23 cellular contexts compared by ENCODE assay signal in the genomic region with DNA sequence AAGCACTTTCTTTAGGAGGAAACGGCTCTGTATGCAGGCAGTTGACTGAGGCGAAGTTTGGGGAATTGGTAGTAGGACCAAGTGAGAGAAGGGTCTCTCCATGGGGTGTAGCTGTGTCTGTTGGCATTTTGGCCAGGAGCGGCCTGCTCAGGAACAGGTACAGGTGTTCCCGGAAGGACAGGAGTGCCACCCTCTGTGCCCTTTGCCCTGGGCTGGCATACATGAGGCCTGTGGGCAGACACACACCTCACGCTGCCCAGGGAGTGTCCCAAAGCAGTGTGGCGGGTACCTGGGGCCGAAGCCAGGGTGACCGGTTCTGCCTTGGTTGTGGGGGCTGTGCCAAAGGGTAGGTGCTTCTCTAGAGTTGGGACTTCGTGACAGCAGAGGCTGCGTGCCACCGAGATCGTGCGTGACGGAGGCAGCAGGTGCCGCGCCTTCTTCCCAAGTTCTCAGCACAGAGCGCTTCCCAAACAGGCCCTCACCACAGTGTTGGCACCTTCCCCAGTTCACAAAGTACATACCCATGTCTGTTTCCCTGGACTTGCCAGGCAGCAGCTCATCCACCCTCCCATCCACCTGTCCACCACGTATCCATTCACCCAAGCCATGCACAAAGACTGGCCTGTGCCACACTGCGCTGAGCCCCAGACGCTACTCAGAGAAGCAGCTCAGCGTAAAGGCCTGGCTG. TPM values are rescaled to one million over a fixed set of nuclear protein-coding genes. Genes with fewer than 3 reads are reported as not detected.
DNase-seq lines count a peak whose midpoint lies in the region; FAIRE-seq and TF ChIP-seq lines count a peak whose summit lies in the region.
"Had no signal": no experiment of that assay in that cellular context is flagged by ENCODE, and none has a peak within 500 bp of the region (broad histone marks: within the 10 kb centered on the region; RNA-seq: fewer than 3 reads in every experiment).

No MANE protein-coding gene starts in this region.

- BruUV-seq in mammary epithelial cell (replicated peaks; lab: Mats Ljungman, UMichigan) = no TSS peak

- H3K27me3 Mint-ChIP-seq in glutamatergic neuron (ENCODE audit: unreplicated experiment) = no peaks in the 10 kb centered on the region
- H3K27me3 Mint-ChIP-seq: CD4-positive, alpha-beta memory T cell had no signal

- H2AFZ ChIP-seq in mammary epithelial cell (ENCODE audit: low read depth, low read length) = no peak overlapping the region

- TF ChIP-seq CTCF in mammary epithelial cell (conservative IDR thresholded peaks at IDR 0.05 in 1 of 2, IDR thresholded peaks at IDR 0.05 in 1 of 2; ENCODE audit: extremely low read depth in 1 of 2, insufficient read depth in 1 of 2, low read depth in 1 of 2, low read length in 2 of 2) = no peak
- TF ChIP-seq CTCF in glutamatergic neuron (IDR thresholded peaks at IDR 0.05; ENCODE audit: partially characterized antibody, unreplicated experiment) = no peak

- CTCF ChIA-PET in mammary epithelial cell (lab: Charles Lee; ENCODE audit: low non-redundant PET) = no interaction called here

- no peak for FAIRE-seq in small intestine (lab: Jason Lieb, UNC)
- no peak for FAIRE-seq in GM12891 (lab: Jason Lieb, UNC)
- FAIRE-seq: A549, GM12878 had no signal

- H3K9ac ChIP-seq in duodenal mucosa (ENCODE audit: low read depth in 1 of 2, low read length in 2 of 2) = peak overlapping the region; percentile 25 to 41
- peak overlapping the region; percentile 52 to 60 for H3K9ac ChIP-seq in mucosa of rectum (ENCODE audit: low read depth in 1 of 2, low read length in 2 of 2)
- H3K9ac ChIP-seq in mammary epithelial cell (ENCODE audit: insufficient read depth, low read length) = no peak overlapping the region
- H3K9ac ChIP-seq: KMS-11 had no signal

- TF ChIP-seq POLR2A in GM12891 (IDR thresholded peaks at IDR 0.05; ENCODE audit: low read depth, low read length) = no peak

- 32 to 65% (median 46%) methylated on average over 21 of the region's 21 CpGs for WGBS in small intestine, 3 donors
- 91% methylated on average over 15 of the region's 21 CpGs for WGBS in mammary epithelial cell (ENCODE audit: low coverage, missing lambda C conversion rate)

- no peak overlapping the region for H3K27ac Mint-ChIP-seq in glutamatergic neuron (ENCODE audit: unreplicated experiment)
- H3K27ac Mint-ChIP-seq: CD4-positive, alpha-beta memory T cell had no signal

- in situ Hi-C loops in mammary epithelial cell (cut with MboI; ENCODE audit: low sequenced_read_pairs in 2 of 2) = no loop called here

- peak; percentile 35 for DNase-seq in H7
- DNase-seq in small intestine = peak; percentile 93
- no peak for DNase-seq in mammary epithelial cell
- no peak for DNase-seq in glomerular visceral epithelial cell (ENCODE audit: extremely low spot score)
- DNase-seq in glutamatergic neuron = no peak
- DNase-seq in GM12891 (ENCODE audit: insufficient read length, low spot score) = no peak
- DNase-seq: CD4-positive, alpha-beta memory T cell; DMS153; GF-D8; GOT3; MV-4-11; NCI-H1417; NCI-H187; NCI-H2107; NCI-H2227 treated with DMSO at 0.1 percent for 48 hours; NCI-H510A treated with DMSO at 0.1 percent for 48 hours; NCI-H82; RPMI8226 had no signal

- intact Hi-C loops in mammary epithelial cell (cut with micrococcal nuclease) = no loop called here

- H3K27me3 ChIP-seq in H7 (ENCODE audit: control insufficient read depth, insufficient read depth, low read length) (no peaks in the 10 kb centered on the region), duodenal mucosa (ENCODE audit: control insufficient read depth in 1 of 2, insufficient read depth in 2 of 2, low read length in 2 of 2) (no peaks in the 10 kb centered on the region), mucosa of rectum (ENCODE audit: control insufficient read depth in 2 of 2, insufficient read depth in 2 of 2, low read length in 2 of 2) (no peaks in the 10 kb centered on the region), small intestine (ENCODE audit: control insufficient read depth in 2 of 2, insufficient read depth in 2 of 2, low read length in 2 of 2) (no peaks in the 10 kb centered on the region), mammary epithelial cell (ENCODE audit: insufficient read depth, low read length) (no peaks in the 10 kb centered on the region)

- no peaks in the 10 kb centered on the region for H3K79me2 ChIP-seq in mammary epithelial cell (ENCODE audit: insufficient read depth, low read length)

- no peaks in the 10 kb centered on the region for H3K9me3 ChIP-seq in duodenal mucosa (ENCODE audit: control insufficient read depth in 1 of 2, low read length in 2 of 2)
- no peaks in the 10 kb centered on the region for H3K9me3 ChIP-seq in mucosa of rectum (ENCODE audit: control insufficient read depth in 2 of 2, low read length in 2 of 2)
- no peaks in the 10 kb centered on the region for H3K9me3 ChIP-seq in small intestine (ENCODE audit: control insufficient read depth, low read depth)
- H3K9me3 ChIP-seq in mammary epithelial cell (replicated peaks; ENCODE audit: insufficient read depth, low read length) = no peaks in the 10 kb centered on the region
- H3K9me3 ChIP-seq: A549 had no signal

- H3K4me1 ChIP-seq in duodenal mucosa (ENCODE audit: control insufficient read depth in 1 of 2, insufficient read depth in 2 of 2, low read length in 2 of 2) = peaks cover 12 to 16% of the 10 kb centered on the region in 2 donors
- peaks cover 9 to 15% of the 10 kb centered on the region in 2 donors for H3K4me1 ChIP-seq in mucosa of rectum (ENCODE audit: control insufficient read depth in 2 of 2, insufficient read depth in 2 of 2, low read length in 2 of 2)
- peaks cover 0 to 2% of the 10 kb centered on the region in 2 donors for H3K4me1 ChIP-seq in small intestine (ENCODE audit: control insufficient read depth in 2 of 2, insufficient read depth in 1 of 2, low read depth in 1 of 2, low read length in 1 of 2)
- no peaks in the 10 kb centered on the region for H3K4me1 ChIP-seq in mammary epithelial cell (ENCODE audit: insufficient read depth, low read length)
- H3K4me1 ChIP-seq: A549 had no signal

- dilution Hi-C loops in mammary epithelial cell (cut with HindIII; ENCODE audit: low sequenced_read_pairs) = loop anchor here (5.0 kb wide), 3 partner anchors 56 to 96 kb away; partner anchors contain the start of gene TUBB3

- no peaks in the 10 kb centered on the region for H3K36me3 ChIP-seq in H7 (replicated peaks; ENCODE audit: control insufficient read depth, insufficient read depth, low read length)
- H3K36me3 ChIP-seq in duodenal mucosa (ENCODE audit: control insufficient read depth in 1 of 2, insufficient read depth in 2 of 2, low read length in 2 of 2) = peaks cover 6 to 21% of the 10 kb centered on the region in 2 donors
- peaks cover 11 to 15% of the 10 kb centered on the region in 2 donors for H3K36me3 ChIP-seq in mucosa of rectum (ENCODE audit: control insufficient read depth in 2 of 2, insufficient read depth in 2 of 2, low read length in 2 of 2)
- H3K36me3 ChIP-seq in small intestine (ENCODE audit: control insufficient read depth in 2 of 2, insufficient read depth in 2 of 2, low read length in 2 of 2) = peaks cover 0 to 4% of the 10 kb centered on the region in 2 donors
- H3K36me3 ChIP-seq in mammary epithelial cell (ENCODE audit: insufficient read depth, low read length) = no peaks in the 10 kb centered on the region

- peaks cover 2% of the 10 kb centered on the region for H3K4me1 Mint-ChIP-seq in glutamatergic neuron (ENCODE audit: low read depth, unreplicated experiment)

- H3K4me2 ChIP-seq in mammary epithelial cell (ENCODE audit: insufficient read depth, low read depth, low read length) = no peak overlapping the region
- H3K4me2 ChIP-seq: A549, KMS-11 had no signal

- H3K27ac ChIP-seq in duodenal mucosa (ENCODE audit: low read depth, low read length) = no peak overlapping the region
- H3K27ac ChIP-seq in mucosa of rectum (ENCODE audit: low read depth in 2 of 2, low read length in 2 of 2) = peak overlapping the region; percentile 66 to 78
- peak overlapping the region; percentile 73 to 84 for H3K27ac ChIP-seq in small intestine (ENCODE audit: low read depth in 1 of 2, low read length in 1 of 2)
- H3K27ac ChIP-seq in mammary epithelial cell (ENCODE audit: insufficient read depth, low read depth, low read length) = no peak overlapping the region
- H3K27ac ChIP-seq: A549, KMS-11 had no signal

- no peaks in the 10 kb centered on the region for H3K36me3 Mint-ChIP-seq in glutamatergic neuron (ENCODE audit: unreplicated experiment)
- H3K36me3 Mint-ChIP-seq: CD4-positive, alpha-beta memory T cell had no signal

- H3K4me3 Mint-ChIP-seq in glutamatergic neuron (ENCODE audit: unreplicated experiment) = no peak overlapping the region
- H3K4me3 Mint-ChIP-seq: CD4-positive, alpha-beta memory T cell had no signal

- H3K4me3 ChIP-seq in H7 (ENCODE audit: insufficient read depth, low read depth, low read length) (no peak overlapping the region), duodenal mucosa (ENCODE audit: low read depth in 1 of 2, low read length in 2 of 2) (peak overlapping the region in 1 of 2 donors; percentile 6), mucosa of rectum (ENCODE audit: low read length in 2 of 2) (peak overlapping the region in 1 of 2 donors; percentile 40), small intestine (ENCODE audit: low read depth in 1 of 2, low read length in 2 of 2) (no peak overlapping the region), mammary epithelial cell (replicated peaks in 1 of 3; ENCODE audit: insufficient read depth in 1 of 3, low read depth in 2 of 3, low read length in 3 of 3) (no peak overlapping the region)
- H3K4me3 ChIP-seq: A549, GM12878 had no signal

- no peaks in the 10 kb centered on the region for H3K9me3 Mint-ChIP-seq in glutamatergic neuron (ENCODE audit: unreplicated experiment)
- H3K9me3 Mint-ChIP-seq: CD4-positive, alpha-beta memory T cell had no signal

- H4K20me1 ChIP-seq in mammary epithelial cell (ENCODE audit: insufficient read depth, low read length) = no peaks in the 10 kb centered on the region

RNA-seq across cellular contexts. Expression of gene TCF25, which starts 19.9 kb away (rescaled TPM):
- total RNA-seq in H7 (2014; rRNA removed; shearing (Covaris generic)) = 70.5 and 71.8 TPM in 2 replicates
- polyA plus RNA-seq in small intestine = 100 to 1,000 TPM; 130 to 356 (median 204) TPM
- total RNA-seq in mammary epithelial cell = 100 to 1,000 TPM; 164 to 188 TPM
- 102 TPM for polyA plus RNA-seq in mammary epithelial cell
- polyA minus RNA-seq in mammary epithelial cell = 70.6 TPM
- total RNA-seq in glutamatergic neuron (ENCODE audit: unreplicated experiment) = 272 TPM
- 115 TPM for polyA plus RNA-seq in GM12891 (2012; ENCODE audit: low read depth, missing spikeins)

RNA-seq across cellular contexts. Expression of gene SPIRE2, which starts 25.2 kb away (rescaled TPM):
- total RNA-seq in H7 (2014; rRNA removed; shearing (Covaris generic)) = 8.2 and 9.6 TPM in 2 replicates
- polyA plus RNA-seq in small intestine (10 to 100 TPM; 19.6 to 47.9 (median 41.9) TPM), mammary epithelial cell (2.2 TPM)
- total RNA-seq in mammary epithelial cell (1 to 10 TPM; 1.7 to 7.1 TPM), glutamatergic neuron (ENCODE audit: unreplicated experiment) (39.2 TPM)
- 5.1 TPM for polyA minus RNA-seq in mammary epithelial cell
- 0.28 TPM for polyA plus RNA-seq in GM12891 (2012; ENCODE audit: low read depth, missing spikeins)

RNA-seq across cellular contexts. Expression of gene FANCA, which starts 37.0 kb away (rescaled TPM):
- total RNA-seq in H7 (2014; rRNA removed; shearing (Covaris generic)) = 51.9 and 52.0 TPM in 2 replicates
- polyA plus RNA-seq in small intestine = 10 to 100 TPM in 1 of 3 donors, 1 to 10 TPM in 2; 3.0 to 21.1 (median 9.8) TPM
- 10 to 100 TPM in 1 of 2 donors, 1 to 10 TPM in 1; 4.8 to 43.6 TPM for total RNA-seq in mammary epithelial cell
- polyA plus RNA-seq in mammary epithelial cell = 31.0 TPM
- 62.6 TPM for polyA minus RNA-seq in mammary epithelial cell
- total RNA-seq in glutamatergic neuron (ENCODE audit: unreplicated experiment) = 42.8 TPM
- polyA plus RNA-seq in GM12891 (2012; ENCODE audit: low read depth, missing spikeins) = 25.2 TPM

Comparison
In these comparisons a context has a peak if more than half of its experiments do, and no peak if none do; other contexts are left out.
1. DNase-seq: peak in H7 (single experiment) and small intestine (single experiment); none in mammary epithelial cell (single experiment), glomerular visceral epithelial cell (single experiment), glutamatergic neuron (single experiment) and GM12891 (single experiment).
2. H3K27ac ChIP-seq: peak in mucosa of rectum (2 of 2) and small intestine (2 of 2); none in duodenal mucosa (single experiment) and mammary epithelial cell (single experiment).